9 cellular contexts compared by ENCODE assay signal in the genomic region with DNA sequence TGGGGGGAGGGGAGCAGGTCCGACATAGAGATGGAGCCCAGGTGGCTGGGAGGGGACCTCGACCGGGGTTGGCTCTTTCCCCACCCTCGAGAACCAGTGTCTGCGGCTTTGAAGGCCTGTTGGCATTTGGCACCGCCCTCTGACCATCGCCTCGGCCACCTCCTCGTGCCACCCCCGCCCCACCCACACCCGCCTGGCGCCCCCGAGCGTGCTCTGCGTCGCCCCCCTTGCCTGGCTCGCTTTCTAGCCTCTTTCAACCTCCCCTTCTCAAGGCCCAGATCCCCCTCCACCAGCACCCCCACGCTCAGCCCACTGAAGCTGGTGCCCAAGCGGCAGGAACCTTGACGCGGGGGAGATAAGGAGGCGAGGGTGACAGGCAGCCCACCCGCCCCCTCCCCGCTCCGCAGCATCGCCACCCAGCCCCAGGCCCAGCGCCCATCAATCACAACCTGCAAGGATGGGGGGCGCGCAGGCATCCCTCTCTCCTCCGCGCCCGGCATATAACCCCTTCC. TPM values are rescaled to one million over a fixed set of nuclear protein-coding genes. Genes with fewer than 3 reads are reported as not detected.
DNase-seq lines count a peak whose midpoint lies in the region; ATAC-seq and TF ChIP-seq lines count a peak whose summit lies in the region.
"Had no signal": no experiment of that assay in that cellular context is flagged by ENCODE, and none has a peak within 500 bp of the region (broad histone marks: within the 10 kb centered on the region; RNA-seq: fewer than 3 reads in every experiment).

No MANE protein-coding gene starts in this region.

- DNase-seq in activated T-cell treated with anti-CD3 and anti-CD28 coated beads, Interleukin-2, amount 50 U/mL, for 72 hours, result no peak
- no peak for DNase-seq in activated T-cell treated with anti-CD3 and anti-CD28 coated beads for 4 hours
- DNase-seq in PC-9, result peak in 1 of 2 experiments; percentile 64
- no peak for DNase-seq in natural killer cell
- DNase-seq in HuH-7.5 (ENCODE audit: low spot score), result no peak

- no peaks in the 10 kb centered on the region for H3K9me3 Mint-ChIP-seq in activated T-cell treated with anti-CD3 and anti-CD28 coated beads, Interleukin-2, amount 50 U/mL, for 72 hours
- no peaks in the 10 kb centered on the region for H3K9me3 Mint-ChIP-seq in natural killer cell

- H3K4me3 ChIP-seq in PC-9 (peak overlapping the region; percentile 92), ectodermal cell (ENCODE audit: insufficient read depth, low read depth, low read length) (peak overlapping the region; percentile 73)

- H2AFZ ChIP-seq in PC-9, result peak overlapping the region; percentile 91

- peaks cover 48% of the 10 kb centered on the region for H3K4me1 Mint-ChIP-seq in activated T-cell treated with anti-CD3 and anti-CD28 coated beads, Interleukin-2, amount 50 U/mL, for 72 hours (ENCODE audit: low read depth)
- H3K4me1 Mint-ChIP-seq in natural killer cell, result peaks cover 35 to 69% of the 10 kb centered on the region in 2 donors

- H3K36me3 Mint-ChIP-seq in activated T-cell treated with anti-CD3 and anti-CD28 coated beads, Interleukin-2, amount 50 U/mL, for 72 hours (ENCODE audit: insufficient read depth in 2 of 2), result peaks cover 9 to 17% of the 10 kb centered on the region in 2 donors
- no peaks in the 10 kb centered on the region for H3K36me3 Mint-ChIP-seq in natural killer cell

- peaks cover 26% of the 10 kb centered on the region for H3K4me1 ChIP-seq in PC-9 (replicated peaks; ENCODE audit: insufficient read depth)
- peaks cover 31% of the 10 kb centered on the region for H3K4me1 ChIP-seq in ectodermal cell (ENCODE audit: control insufficient read depth, insufficient read depth, low read length)

- no peaks in the 10 kb centered on the region for H3K27me3 Mint-ChIP-seq in activated T-cell treated with anti-CD3 and anti-CD28 coated beads, Interleukin-2, amount 50 U/mL, for 72 hours (ENCODE audit: low read depth)
- H3K27me3 Mint-ChIP-seq in natural killer cell (ENCODE audit: low read depth in 2 of 2), result no peaks in the 10 kb centered on the region

- ATAC-seq in activated T-cell treated with anti-CD3 and anti-CD28 coated beads, Interleukin-2, amount 50 U/mL, for 72 hours (replicated peaks in 1 of 2), result no peak
- ATAC-seq in natural killer cell (no peak), GM21786 (IDR thresholded peaks at IDR 0.05; ENCODE audit: unreplicated experiment) (no peak), GM19452 (IDR thresholded peaks at IDR 0.05; ENCODE audit: unreplicated experiment) (no peak)

- H3K36me3 ChIP-seq in PC-9 (ENCODE audit: low read depth) (peaks cover 13% of the 10 kb centered on the region), ectodermal cell (ENCODE audit: control insufficient read depth, insufficient read depth, low read length) (peaks cover 12% of the 10 kb centered on the region)

- no TSS peak for BruUV-seq in PC-9 (replicated peaks; lab: Mats Ljungman, UMichigan)

- H3K27ac Mint-ChIP-seq in activated T-cell treated with anti-CD3 and anti-CD28 coated beads, Interleukin-2, amount 50 U/mL, for 72 hours, result no peak overlapping the region
- peak overlapping the region in 1 of 2 donors; percentile 98 for H3K27ac Mint-ChIP-seq in natural killer cell

- peak overlapping the region; percentile 96 to 100 for H3K4me3 Mint-ChIP-seq in activated T-cell treated with anti-CD3 and anti-CD28 coated beads, Interleukin-2, amount 50 U/mL, for 72 hours
- peak overlapping the region; percentile 80 for H3K4me3 Mint-ChIP-seq in natural killer cell

- 0% methylated on average over 32 of the region's 32 CpGs for WGBS in ectodermal cell, 2 experiments

- peak overlapping the region; percentile 90 for H3K4me2 ChIP-seq in PC-9

- POLR2A ChIA-PET in PC-9 (lab: Charles Lee; ENCODE audit: unreplicated experiment), result no interaction called here

- H3F3A ChIP-seq in PC-9 (ENCODE audit: insufficient read depth, low read depth), result peaks cover 39% of the 10 kb centered on the region

- intact Hi-C loops in PC-9 (cut with micrococcal nuclease; ENCODE audit: unreplicated experiment) (no loop called here), natural killer cell (cut with micrococcal nuclease) (no loop called here)

- no peaks in the 10 kb centered on the region for H3K9me3 ChIP-seq in PC-9 (ENCODE audit: insufficient read depth, low read depth)
- H3K9me3 ChIP-seq in ectodermal cell (ENCODE audit: control insufficient read depth, low read length), result no peaks in the 10 kb centered on the region

- H3K79me2 ChIP-seq in PC-9 (ENCODE audit: low read depth), result peaks cover 33% of the 10 kb centered on the region

- H3K9me2 ChIP-seq in PC-9 (ENCODE audit: insufficient read depth), result no peaks in the 10 kb centered on the region

- TF ChIP-seq CTCF in PC-9 (conservative IDR thresholded peaks at IDR 0.05), result no peak
- TF ChIP-seq CTCF in natural killer cell (IDR thresholded peaks at IDR 0.05), result no peak

- H3K27ac ChIP-seq in PC-9 (no peak overlapping the region), ectodermal cell (ENCODE audit: insufficient read depth, low read depth, low read length, poor library complexity, severe bottlenecking) (no peak overlapping the region)

- H3K27me3 ChIP-seq in PC-9 (ENCODE audit: insufficient read depth, low read depth) (no peaks in the 10 kb centered on the region), ectodermal cell (ENCODE audit: control insufficient read depth, insufficient read depth, low read length, poor library complexity, severe bottlenecking) (no peaks in the 10 kb centered on the region)

- H4K20me1 ChIP-seq in PC-9 (ENCODE audit: insufficient read depth), result peaks cover 8% of the 10 kb centered on the region

- CTCF ChIA-PET in PC-9 (lab: Charles Lee), result interaction anchor here (0.6 to 2.0 kb wide), 3 partner anchors 36 to 152 kb away, joined by 4 to 6 read pairs (median 4); no protein-coding TSS in a partner anchor

RNA-seq across cellular contexts. Expression of a gene that starts 0.6 kb away (rescaled TPM):
- total RNA-seq in activated T-cell treated with anti-CD3 and anti-CD28 coated beads, Interleukin-2, amount 50 U/mL, for 72 hours, result 10 to 100 TPM; 10.5 to 15.3 TPM
- total RNA-seq in PC-9 (2021), result 21.4 and 26.0 TPM in 2 replicates
- polyA plus RNA-seq in ectodermal cell (2013, experiment 1 of 4), result 13.6 TPM
- polyA plus RNA-seq in ectodermal cell (2013, experiment 2 of 4), result 9.2 TPM
- 7.6 TPM for polyA plus RNA-seq in ectodermal cell (2013, experiment 3 of 4)
- 10.2 TPM for polyA plus RNA-seq in ectodermal cell (2013, experiment 4 of 4)
- total RNA-seq in natural killer cell, result 10 to 100 TPM; 23.7 to 28.5 (median 28.1) TPM

RNA-seq across cellular contexts. Expression of a gene that starts 3.2 kb away (rescaled TPM):
- 1,000 to 10,000 TPM; 2,889 to 2,909 TPM for total RNA-seq in activated T-cell treated with anti-CD3 and anti-CD28 coated beads, Interleukin-2, amount 50 U/mL, for 72 hours
- 1,438 and 1,670 TPM in 2 replicates for total RNA-seq in PC-9 (2021)
- polyA plus RNA-seq in ectodermal cell (2013, experiment 1 of 4), result 2,712 TPM
- 2,640 TPM for polyA plus RNA-seq in ectodermal cell (2013, experiment 2 of 4)
- polyA plus RNA-seq in ectodermal cell (2013, experiment 3 of 4), result 3,021 TPM
- polyA plus RNA-seq in ectodermal cell (2013, experiment 4 of 4), result 3,411 TPM
- 1,000 to 10,000 TPM; 1,182 to 1,484 (median 1,482) TPM for total RNA-seq in natural killer cell

RNA-seq across cellular contexts. Expression of a gene that starts 28.9 kb away (rescaled TPM):
- total RNA-seq in activated T-cell treated with anti-CD3 and anti-CD28 coated beads, Interleukin-2, amount 50 U/mL, for 72 hours, result under 1 TPM in 1 of 2 donors, not detected in 1; 0.07 TPM
- 0.17 and 0.28 TPM in 2 replicates for total RNA-seq in PC-9 (2021)
- polyA plus RNA-seq in ectodermal cell (2013, experiment 1 of 4), result 0.83 TPM
- polyA plus RNA-seq in ectodermal cell (2013, experiment 2 of 4), result 0.84 TPM
- polyA plus RNA-seq in ectodermal cell (2013, experiment 3 of 4), result 1.0 TPM
- polyA plus RNA-seq in ectodermal cell (2013, experiment 4 of 4), result 0.81 TPM
- not detected for total RNA-seq in natural killer cell
- total RNA-seq: glomerular endothelial cell had no signal

RNA-seq across cellular contexts. Expression of a gene that starts 30.9 kb away (rescaled TPM):
- total RNA-seq in activated T-cell treated with anti-CD3 and anti-CD28 coated beads, Interleukin-2, amount 50 U/mL, for 72 hours, result under 1 TPM; 0.12 to 0.16 TPM
- total RNA-seq in PC-9 (2021) (not detected in 2 replicates), natural killer cell (under 1 TPM in 1 of 3 donors, not detected in 2; 0.33 TPM)
- polyA plus RNA-seq in ectodermal cell (2013, experiment 1 of 4), result not detected
- not detected for polyA plus RNA-seq in ectodermal cell (2013, experiment 2 of 4)
- polyA plus RNA-seq in ectodermal cell (2013, experiment 3 of 4), result not detected
- not detected for polyA plus RNA-seq in ectodermal cell (2013, experiment 4 of 4)
- total RNA-seq: glomerular endothelial cell had no signal

RNA-seq across cellular contexts. Expression of a gene that starts 45.4 kb away (rescaled TPM):
- 1 to 10 TPM; 3.0 to 5.6 TPM for total RNA-seq in activated T-cell treated with anti-CD3 and anti-CD28 coated beads, Interleukin-2, amount 50 U/mL, for 72 hours
- total RNA-seq in PC-9 (2021) (2.5 and 2.9 TPM in 2 replicates), natural killer cell (10 to 100 TPM in 2 of 3 donors, 1 to 10 TPM in 1; 5.7 to 53.6 (median 15.9) TPM)
- polyA plus RNA-seq in ectodermal cell (2013, experiment 1 of 4), result 0.93 TPM
- polyA plus RNA-seq in ectodermal cell (2013, experiment 2 of 4), result 0.59 TPM
- 0.85 TPM for polyA plus RNA-seq in ectodermal cell (2013, experiment 3 of 4)
- 2.8 TPM for polyA plus RNA-seq in ectodermal cell (2013, experiment 4 of 4)
